25 cellular contexts compared by ENCODE assay signal in genomic region chr1:73034255-73034654, GRCh38.
"Had no signal": no experiment of that assay in that cellular context is flagged by ENCODE, and none has a peak within 500 bp of the region (broad histone marks: within the 10 kb centered on the region; RNA-seq: fewer than 3 reads in every experiment).

No MANE protein-coding gene starts in this region.

- H3K4me3 Mint-ChIP-seq: activated CD4-positive, alpha-beta memory T cell treated with anti-CD3 and anti-CD28 coated beads for 36 hours; activated naive CD4-positive, alpha-beta T cell treated with anti-CD3 and anti-CD28 coated beads, Interleukin-2, amount 10 ng/mL, durations not matched to agents 7 days and 5 days; activated naive CD8-positive, alpha-beta T cell treated with anti-CD3 and anti-CD28 coated beads for 36 hours; activated T-cell treated with anti-CD3 and anti-CD28 coated beads, Interleukin-2, amount 50 U/mL, for 72 hours; T-helper 1 cell treated with Interleukin-12 subunit alpha and Interleukin-12 subunit beta and Interleukin-4 antibody, amounts not matched to agents 30 μg/mL and 1 μg/mL, for 36 hours had no signal

- H3K27me3 ChIP-seq: SJSA1 had no signal

- H3K4me1 ChIP-seq: SJSA1 had no signal

- DNase-seq: activated CD4-positive, alpha-beta memory T cell treated with anti-CD3 and anti-CD28 coated beads for 36 hours; activated CD4-positive, alpha-beta T cell treated with anti-CD3 and anti-CD28 coated beads for 48 hours; activated CD4-positive, CD25-positive, alpha-beta regulatory T cell treated with anti-CD3 and anti-CD28 coated beads, Interleukin-2, amount 50 U/mL, for 72 hours; activated CD8-positive, alpha-beta memory T cell treated with anti-CD3 and anti-CD28 coated beads for 24 hours; activated gamma-delta T cell treated with Interleukin-2 at 50 U/mL for 16 hours; activated naive CD4-positive, alpha-beta T cell treated with anti-CD3 and anti-CD28 coated beads, Interleukin-2, amount 10 ng/mL, durations not matched to agents 7 days and 5 days; activated naive CD8-positive, alpha-beta T cell treated with anti-CD3 and anti-CD28 coated beads for 36 hours; activated T-cell treated with anti-CD3 and anti-CD28 coated beads for 4 hours; activated T-cell treated with anti-CD3 and anti-CD28 coated beads, Interleukin-2, amount 50 U/mL, for 72 hours; anterior cingulate cortex; KG1; NCI-H1048; NCI-H146; NCI-H1930; NCI-H2171; NCI-H226; NCI-H526; NCI-H82; OCI-M1; SHP77; SW 1271 had no signal

- H3K27ac ChIP-seq: SJSA1 had no signal

- H3K36me3 ChIP-seq: SJSA1 had no signal

- H3K27me3 Mint-ChIP-seq: activated CD4-positive, alpha-beta memory T cell treated with anti-CD3 and anti-CD28 coated beads for 36 hours; activated naive CD4-positive, alpha-beta T cell treated with anti-CD3 and anti-CD28 coated beads, Interleukin-2, amount 10 ng/mL, durations not matched to agents 7 days and 5 days; activated naive CD8-positive, alpha-beta T cell treated with anti-CD3 and anti-CD28 coated beads for 36 hours had no signal

- H3K4me3 ChIP-seq: SJSA1 had no signal

- FAIRE-seq: RCC 7860 had no signal

- H3K4me1 Mint-ChIP-seq: activated naive CD4-positive, alpha-beta T cell treated with anti-CD3 and anti-CD28 coated beads, Interleukin-2, amount 10 ng/mL, durations not matched to agents 7 days and 5 days; activated naive CD8-positive, alpha-beta T cell treated with anti-CD3 and anti-CD28 coated beads for 36 hours had no signal

- H3K9me3 ChIP-seq: SJSA1 had no signal

- H3K27ac Mint-ChIP-seq: activated CD4-positive, alpha-beta memory T cell treated with anti-CD3 and anti-CD28 coated beads for 36 hours; activated naive CD4-positive, alpha-beta T cell treated with anti-CD3 and anti-CD28 coated beads, Interleukin-2, amount 10 ng/mL, durations not matched to agents 7 days and 5 days; activated naive CD8-positive, alpha-beta T cell treated with anti-CD3 and anti-CD28 coated beads for 36 hours; activated T-cell treated with anti-CD3 and anti-CD28 coated beads, Interleukin-2, amount 50 U/mL, for 72 hours; activated T-helper 2 cell treated with anti-CD3 and anti-CD28 coated beads, Interferon-gamma antibody, Interleukin-2, Interleukin-4, amounts not matched to agents 10 μg/mL and 5 μg/mL and 100 μg/mL, durations not matched to agents 14 hours and 24 hours and 36 hours; T-helper 1 cell treated with Interleukin-12 subunit alpha and Interleukin-12 subunit beta and Interleukin-4 antibody, amounts not matched to agents 30 μg/mL and 1 μg/mL, for 36 hours had no signal

- H3K36me3 Mint-ChIP-seq: activated CD4-positive, alpha-beta memory T cell treated with anti-CD3 and anti-CD28 coated beads for 36 hours; activated naive CD4-positive, alpha-beta T cell treated with anti-CD3 and anti-CD28 coated beads, Interleukin-2, amount 10 ng/mL, durations not matched to agents 7 days and 5 days; activated naive CD8-positive, alpha-beta T cell treated with anti-CD3 and anti-CD28 coated beads for 36 hours had no signal

- H3K9me3 Mint-ChIP-seq: activated naive CD4-positive, alpha-beta T cell treated with anti-CD3 and anti-CD28 coated beads, Interleukin-2, amount 10 ng/mL, durations not matched to agents 7 days and 5 days; T-helper 1 cell treated with Interleukin-12 subunit alpha and Interleukin-12 subunit beta and Interleukin-4 antibody, amounts not matched to agents 30 μg/mL and 1 μg/mL, for 36 hours had no signal
